In the genomic region with DNA sequence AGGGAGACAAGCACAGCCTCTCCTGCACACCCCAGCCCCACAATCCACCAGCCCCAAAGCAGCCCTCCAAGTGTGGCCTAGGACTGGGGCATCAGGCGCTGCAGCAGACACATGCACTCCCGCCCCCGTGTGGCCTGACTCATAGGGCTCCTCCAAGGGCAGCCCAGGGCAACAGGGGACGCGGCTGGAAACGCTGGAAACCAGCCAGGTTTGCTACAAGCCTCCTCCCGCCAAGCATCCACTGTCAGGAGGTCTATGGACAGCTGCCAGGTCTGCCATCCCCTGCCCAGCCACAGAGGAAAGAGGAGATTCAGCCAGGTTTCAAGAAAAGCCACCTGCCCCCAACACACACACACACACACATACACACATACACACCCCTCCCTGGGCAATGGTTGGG, we compare ENCODE assay signal across 1 cellular context.
TF ChIP-seq lines count a peak whose summit lies in the region.

No MANE protein-coding gene starts in this region.

TF ChIP-seq in HepG2, 621 proteins besides CTCF, POLR2A, EP300 and RAD21 (continued from another document and continues in another):
- TF ChIP-seq, protein P1, sequence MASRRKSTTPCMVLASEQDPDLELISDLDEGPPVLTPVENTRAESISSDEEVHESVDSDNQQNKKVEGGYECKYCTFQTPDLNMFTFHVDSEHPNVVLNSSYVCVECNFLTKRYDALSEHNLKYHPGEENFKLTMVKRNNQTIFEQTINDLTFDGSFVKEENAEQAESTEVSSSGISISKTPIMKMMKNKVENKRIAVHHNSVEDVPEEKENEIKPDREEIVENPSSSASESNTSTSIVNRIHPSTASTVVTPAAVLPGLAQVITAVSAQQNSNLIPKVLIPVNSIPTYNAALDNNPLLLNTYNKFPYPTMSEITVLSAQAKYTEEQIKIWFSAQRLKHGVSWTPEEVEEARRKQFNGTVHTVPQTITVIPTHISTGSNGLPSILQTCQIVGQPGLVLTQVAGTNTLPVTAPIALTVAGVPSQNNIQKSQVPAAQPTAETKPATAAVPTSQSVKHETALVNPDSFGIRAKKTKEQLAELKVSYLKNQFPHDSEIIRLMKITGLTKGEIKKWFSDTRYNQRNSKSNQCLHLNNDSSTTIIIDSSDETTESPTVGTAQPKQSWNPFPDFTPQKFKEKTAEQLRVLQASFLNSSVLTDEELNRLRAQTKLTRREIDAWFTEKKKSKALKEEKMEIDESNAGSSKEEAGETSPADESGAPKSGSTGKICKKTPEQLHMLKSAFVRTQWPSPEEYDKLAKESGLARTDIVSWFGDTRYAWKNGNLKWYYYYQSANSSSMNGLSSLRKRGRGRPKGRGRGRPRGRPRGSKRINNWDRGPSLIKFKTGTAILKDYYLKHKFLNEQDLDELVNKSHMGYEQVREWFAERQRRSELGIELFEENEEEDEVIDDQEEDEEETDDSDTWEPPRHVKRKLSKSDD (CRISPR knock-in tag; IDR thresholded peaks at IDR 0.05; ENCODE audit: low read depth) = peak; percentile 62; the same call in 1 of the 2 replicates
- TF ChIP-seq ZKSCAN8 (CRISPR knock-in tag; IDR thresholded peaks at IDR 0.05; ENCODE audit: borderline replicate concordance) (no peak), TP53 (CRISPR knock-in tag; conservative IDR thresholded peaks at IDR 0.05) (no peak), HCFC1 (IDR thresholded peaks at IDR 0.05; ENCODE audit: low read depth, low read length) (no peak), KDM5A (IDR thresholded peaks at IDR 0.05; ENCODE audit: borderline replicate concordance, low read length) (no peak), SMARCE1 (IDR thresholded peaks at IDR 0.05; ENCODE audit: borderline replicate concordance) (no peak), GTF2F1 (IDR thresholded peaks at IDR 0.05; ENCODE audit: low read length) (no peak), PRMT3 (CRISPR knock-in tag; IDR thresholded peaks at IDR 0.05; ENCODE audit: borderline replicate concordance, low read depth) (no peak), ZNF496 (CRISPR knock-in tag; IDR thresholded peaks at IDR 0.05; ENCODE audit: insufficient replicate concordance) (no peak), ETV6 (CRISPR knock-in tag; conservative IDR thresholded peaks at IDR 0.05) (no peak), ZNF44 (CRISPR knock-in tag; IDR thresholded peaks at IDR 0.05) (no peak), KDM2A (CRISPR knock-in tag; IDR thresholded peaks at IDR 0.05; ENCODE audit: borderline replicate concordance, low read depth) (peak; percentile 69; the same call in 1 of the 2 replicates), TBL1XR1 (IDR thresholded peaks at IDR 0.05; ENCODE audit: borderline replicate concordance, low read length, partially characterized antibody) (no peak), RXRA (CRISPR knock-in tag; IDR thresholded peaks at IDR 0.05) (peak; percentile 75; the same call in 1 of the 2 replicates), ZNF549 (CRISPR knock-in tag; IDR thresholded peaks at IDR 0.05) (no peak), SRSF9 (IDR thresholded peaks at IDR 0.05; ENCODE audit: borderline replicate concordance, insufficient read depth, low read depth, low read length, poor library complexity, severe bottlenecking) (no peak), ZBTB21 (CRISPR knock-in tag; IDR thresholded peaks at IDR 0.05) (no peak), MIXL1 (CRISPR knock-in tag; IDR thresholded peaks at IDR 0.05) (no peak), ZIK1 (CRISPR knock-in tag; IDR thresholded peaks at IDR 0.05; ENCODE audit: borderline replicate concordance, low read depth) (0 out of 2 replicates have a peak, but pooled peaks have one; percentile 36), ATF7 (IDR thresholded peaks at IDR 0.05) (no peak), ATF7 (CRISPR knock-in tag; IDR thresholded peaks at IDR 0.05) (no peak), ZNF703 (CRISPR knock-in tag; IDR thresholded peaks at IDR 0.05; ENCODE audit: borderline replicate concordance) (no peak), RFXAP (CRISPR knock-in tag; IDR thresholded peaks at IDR 0.05; ENCODE audit: borderline replicate concordance) (no peak), ZNF543 (CRISPR knock-in tag; IDR thresholded peaks at IDR 0.05) (0 out of 2 replicates have a peak, but pooled peaks have one; percentile 35), SIN3A (IDR thresholded peaks at IDR 0.05; ENCODE audit: borderline replicate concordance, low read depth, low read length) (no peak), CREB1 (IDR thresholded peaks at IDR 0.05) (no peak), CREB1 (CRISPR knock-in tag; IDR thresholded peaks at IDR 0.05) (no peak), KLF16 (CRISPR knock-in tag; IDR thresholded peaks at IDR 0.05) (0 out of 4 replicates have a peak, but pooled peaks of 1 of the 2 experiments have one; percentile 45), XRCC5 (optimal IDR thresholded peaks at IDR 0.05; ENCODE audit: low read length) (peak; percentile 49), ZNF451 (CRISPR knock-in tag; IDR thresholded peaks at IDR 0.05) (0 out of 2 replicates have a peak, but pooled peaks have one; percentile 46), ZNF879 (CRISPR knock-in tag; IDR thresholded peaks at IDR 0.05) (no peak), ZFAT (CRISPR knock-in tag; conservative IDR thresholded peaks at IDR 0.05) (no peak), AHR (CRISPR knock-in tag; IDR thresholded peaks at IDR 0.05) (no peak), SALL1 (CRISPR knock-in tag; IDR thresholded peaks at IDR 0.05) (peak; percentile 65), NFATC3 (CRISPR knock-in tag; IDR thresholded peaks at IDR 0.05) (no peak), ZNF432 (CRISPR knock-in tag; IDR thresholded peaks at IDR 0.05; ENCODE audit: borderline replicate concordance) (no peak)
- TF ChIP-seq, protein P2, sequence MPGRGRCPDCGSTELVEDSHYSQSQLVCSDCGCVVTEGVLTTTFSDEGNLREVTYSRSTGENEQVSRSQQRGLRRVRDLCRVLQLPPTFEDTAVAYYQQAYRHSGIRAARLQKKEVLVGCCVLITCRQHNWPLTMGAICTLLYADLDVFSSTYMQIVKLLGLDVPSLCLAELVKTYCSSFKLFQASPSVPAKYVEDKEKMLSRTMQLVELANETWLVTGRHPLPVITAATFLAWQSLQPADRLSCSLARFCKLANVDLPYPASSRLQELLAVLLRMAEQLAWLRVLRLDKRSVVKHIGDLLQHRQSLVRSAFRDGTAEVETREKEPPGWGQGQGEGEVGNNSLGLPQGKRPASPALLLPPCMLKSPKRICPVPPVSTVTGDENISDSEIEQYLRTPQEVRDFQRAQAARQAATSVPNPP (CRISPR knock-in tag; IDR thresholded peaks at IDR 0.05) = no peak
- TF ChIP-seq, protein P3, sequence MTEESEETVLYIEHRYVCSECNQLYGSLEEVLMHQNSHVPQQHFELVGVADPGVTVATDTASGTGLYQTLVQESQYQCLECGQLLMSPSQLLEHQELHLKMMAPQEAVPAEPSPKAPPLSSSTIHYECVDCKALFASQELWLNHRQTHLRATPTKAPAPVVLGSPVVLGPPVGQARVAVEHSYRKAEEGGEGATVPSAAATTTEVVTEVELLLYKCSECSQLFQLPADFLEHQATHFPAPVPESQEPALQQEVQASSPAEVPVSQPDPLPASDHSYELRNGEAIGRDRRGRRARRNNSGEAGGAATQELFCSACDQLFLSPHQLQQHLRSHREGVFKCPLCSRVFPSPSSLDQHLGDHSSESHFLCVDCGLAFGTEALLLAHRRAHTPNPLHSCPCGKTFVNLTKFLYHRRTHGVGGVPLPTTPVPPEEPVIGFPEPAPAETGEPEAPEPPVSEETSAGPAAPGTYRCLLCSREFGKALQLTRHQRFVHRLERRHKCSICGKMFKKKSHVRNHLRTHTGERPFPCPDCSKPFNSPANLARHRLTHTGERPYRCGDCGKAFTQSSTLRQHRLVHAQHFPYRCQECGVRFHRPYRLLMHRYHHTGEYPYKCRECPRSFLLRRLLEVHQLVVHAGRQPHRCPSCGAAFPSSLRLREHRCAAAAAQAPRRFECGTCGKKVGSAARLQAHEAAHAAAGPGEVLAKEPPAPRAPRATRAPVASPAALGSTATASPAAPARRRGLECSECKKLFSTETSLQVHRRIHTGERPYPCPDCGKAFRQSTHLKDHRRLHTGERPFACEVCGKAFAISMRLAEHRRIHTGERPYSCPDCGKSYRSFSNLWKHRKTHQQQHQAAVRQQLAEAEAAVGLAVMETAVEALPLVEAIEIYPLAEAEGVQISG (CRISPR knock-in tag; IDR thresholded peaks at IDR 0.05) = peak; percentile 57; the same call in 1 of the 2 replicates
- TF ChIP-seq, protein P4, sequence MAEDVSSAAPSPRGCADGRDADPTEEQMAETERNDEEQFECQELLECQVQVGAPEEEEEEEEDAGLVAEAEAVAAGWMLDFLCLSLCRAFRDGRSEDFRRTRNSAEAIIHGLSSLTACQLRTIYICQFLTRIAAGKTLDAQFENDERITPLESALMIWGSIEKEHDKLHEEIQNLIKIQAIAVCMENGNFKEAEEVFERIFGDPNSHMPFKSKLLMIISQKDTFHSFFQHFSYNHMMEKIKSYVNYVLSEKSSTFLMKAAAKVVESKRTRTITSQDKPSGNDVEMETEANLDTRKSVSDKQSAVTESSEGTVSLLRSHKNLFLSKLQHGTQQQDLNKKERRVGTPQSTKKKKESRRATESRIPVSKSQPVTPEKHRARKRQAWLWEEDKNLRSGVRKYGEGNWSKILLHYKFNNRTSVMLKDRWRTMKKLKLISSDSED (CRISPR knock-in tag; IDR thresholded peaks at IDR 0.05) = no peak
- TF ChIP-seq, protein P5, sequence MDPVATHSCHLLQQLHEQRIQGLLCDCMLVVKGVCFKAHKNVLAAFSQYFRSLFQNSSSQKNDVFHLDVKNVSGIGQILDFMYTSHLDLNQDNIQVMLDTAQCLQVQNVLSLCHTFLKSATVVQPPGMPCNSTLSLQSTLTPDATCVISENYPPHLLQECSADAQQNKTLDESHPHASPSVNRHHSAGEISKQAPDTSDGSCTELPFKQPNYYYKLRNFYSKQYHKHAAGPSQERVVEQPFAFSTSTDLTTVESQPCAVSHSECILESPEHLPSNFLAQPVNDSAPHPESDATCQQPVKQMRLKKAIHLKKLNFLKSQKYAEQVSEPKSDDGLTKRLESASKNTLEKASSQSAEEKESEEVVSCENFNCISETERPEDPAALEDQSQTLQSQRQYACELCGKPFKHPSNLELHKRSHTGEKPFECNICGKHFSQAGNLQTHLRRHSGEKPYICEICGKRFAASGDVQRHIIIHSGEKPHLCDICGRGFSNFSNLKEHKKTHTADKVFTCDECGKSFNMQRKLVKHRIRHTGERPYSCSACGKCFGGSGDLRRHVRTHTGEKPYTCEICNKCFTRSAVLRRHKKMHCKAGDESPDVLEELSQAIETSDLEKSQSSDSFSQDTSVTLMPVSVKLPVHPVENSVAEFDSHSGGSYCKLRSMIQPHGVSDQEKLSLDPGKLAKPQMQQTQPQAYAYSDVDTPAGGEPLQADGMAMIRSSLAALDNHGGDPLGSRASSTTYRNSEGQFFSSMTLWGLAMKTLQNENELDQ (CRISPR knock-in tag; IDR thresholded peaks at IDR 0.05; ENCODE audit: borderline replicate concordance) = no peak
- TF ChIP-seq, protein P6, sequence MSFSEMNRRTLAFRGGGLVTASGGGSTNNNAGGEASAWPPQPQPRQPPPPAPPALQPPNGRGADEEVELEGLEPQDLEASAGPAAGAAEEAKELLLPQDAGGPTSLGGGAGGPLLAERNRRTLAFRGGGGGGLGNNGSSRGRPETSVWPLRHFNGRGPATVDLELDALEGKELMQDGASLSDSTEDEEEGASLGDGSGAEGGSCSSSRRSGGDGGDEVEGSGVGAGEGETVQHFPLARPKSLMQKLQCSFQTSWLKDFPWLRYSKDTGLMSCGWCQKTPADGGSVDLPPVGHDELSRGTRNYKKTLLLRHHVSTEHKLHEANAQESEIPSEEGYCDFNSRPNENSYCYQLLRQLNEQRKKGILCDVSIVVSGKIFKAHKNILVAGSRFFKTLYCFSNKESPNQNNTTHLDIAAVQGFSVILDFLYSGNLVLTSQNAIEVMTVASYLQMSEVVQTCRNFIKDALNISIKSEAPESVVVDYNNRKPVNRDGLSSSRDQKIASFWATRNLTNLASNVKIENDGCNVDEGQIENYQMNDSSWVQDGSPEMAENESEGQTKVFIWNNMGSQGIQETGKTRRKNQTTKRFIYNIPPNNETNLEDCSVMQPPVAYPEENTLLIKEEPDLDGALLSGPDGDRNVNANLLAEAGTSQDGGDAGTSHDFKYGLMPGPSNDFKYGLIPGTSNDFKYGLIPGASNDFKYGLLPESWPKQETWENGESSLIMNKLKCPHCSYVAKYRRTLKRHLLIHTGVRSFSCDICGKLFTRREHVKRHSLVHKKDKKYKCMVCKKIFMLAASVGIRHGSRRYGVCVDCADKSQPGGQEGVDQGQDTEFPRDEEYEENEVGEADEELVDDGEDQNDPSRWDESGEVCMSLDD (CRISPR knock-in tag; IDR thresholded peaks at IDR 0.05; ENCODE audit: borderline replicate concordance) = no peak
- TF ChIP-seq, protein P7, sequence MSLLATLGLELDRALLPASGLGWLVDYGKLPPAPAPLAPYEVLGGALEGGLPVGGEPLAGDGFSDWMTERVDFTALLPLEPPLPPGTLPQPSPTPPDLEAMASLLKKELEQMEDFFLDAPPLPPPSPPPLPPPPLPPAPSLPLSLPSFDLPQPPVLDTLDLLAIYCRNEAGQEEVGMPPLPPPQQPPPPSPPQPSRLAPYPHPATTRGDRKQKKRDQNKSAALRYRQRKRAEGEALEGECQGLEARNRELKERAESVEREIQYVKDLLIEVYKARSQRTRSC (CRISPR knock-in tag; IDR thresholded peaks at IDR 0.05; ENCODE audit: low read depth) = no peak
- TF ChIP-seq, protein P8, sequence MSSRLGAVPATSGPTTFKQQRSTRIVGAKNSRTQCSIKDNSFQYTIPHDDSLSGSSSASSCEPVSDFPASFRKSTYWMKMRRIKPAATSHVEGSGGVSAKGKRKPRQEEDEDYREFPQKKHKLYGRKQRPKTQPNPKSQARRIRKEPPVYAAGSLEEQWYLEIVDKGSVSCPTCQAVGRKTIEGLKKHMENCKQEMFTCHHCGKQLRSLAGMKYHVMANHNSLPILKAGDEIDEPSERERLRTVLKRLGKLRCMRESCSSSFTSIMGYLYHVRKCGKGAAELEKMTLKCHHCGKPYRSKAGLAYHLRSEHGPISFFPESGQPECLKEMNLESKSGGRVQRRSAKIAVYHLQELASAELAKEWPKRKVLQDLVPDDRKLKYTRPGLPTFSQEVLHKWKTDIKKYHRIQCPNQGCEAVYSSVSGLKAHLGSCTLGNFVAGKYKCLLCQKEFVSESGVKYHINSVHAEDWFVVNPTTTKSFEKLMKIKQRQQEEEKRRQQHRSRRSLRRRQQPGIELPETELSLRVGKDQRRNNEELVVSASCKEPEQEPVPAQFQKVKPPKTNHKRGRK (CRISPR knock-in tag; IDR thresholded peaks at IDR 0.05) = 0 out of 2 replicates have a peak, but pooled peaks have one; percentile 35
- TF ChIP-seq, protein P9, sequence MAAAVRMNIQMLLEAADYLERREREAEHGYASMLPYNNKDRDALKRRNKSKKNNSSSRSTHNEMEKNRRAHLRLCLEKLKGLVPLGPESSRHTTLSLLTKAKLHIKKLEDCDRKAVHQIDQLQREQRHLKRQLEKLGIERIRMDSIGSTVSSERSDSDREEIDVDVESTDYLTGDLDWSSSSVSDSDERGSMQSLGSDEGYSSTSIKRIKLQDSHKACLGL (CRISPR knock-in tag; IDR thresholded peaks at IDR 0.05) = no peak
- TF ChIP-seq, protein P10, sequence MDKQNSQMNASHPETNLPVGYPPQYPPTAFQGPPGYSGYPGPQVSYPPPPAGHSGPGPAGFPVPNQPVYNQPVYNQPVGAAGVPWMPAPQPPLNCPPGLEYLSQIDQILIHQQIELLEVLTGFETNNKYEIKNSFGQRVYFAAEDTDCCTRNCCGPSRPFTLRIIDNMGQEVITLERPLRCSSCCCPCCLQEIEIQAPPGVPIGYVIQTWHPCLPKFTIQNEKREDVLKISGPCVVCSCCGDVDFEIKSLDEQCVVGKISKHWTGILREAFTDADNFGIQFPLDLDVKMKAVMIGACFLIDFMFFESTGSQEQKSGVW (CRISPR knock-in tag; IDR thresholded peaks at IDR 0.05; ENCODE audit: borderline replicate concordance) = no peak
